Comparison of ENCODE assay signal across 10 cellular contexts in the genomic region with DNA sequence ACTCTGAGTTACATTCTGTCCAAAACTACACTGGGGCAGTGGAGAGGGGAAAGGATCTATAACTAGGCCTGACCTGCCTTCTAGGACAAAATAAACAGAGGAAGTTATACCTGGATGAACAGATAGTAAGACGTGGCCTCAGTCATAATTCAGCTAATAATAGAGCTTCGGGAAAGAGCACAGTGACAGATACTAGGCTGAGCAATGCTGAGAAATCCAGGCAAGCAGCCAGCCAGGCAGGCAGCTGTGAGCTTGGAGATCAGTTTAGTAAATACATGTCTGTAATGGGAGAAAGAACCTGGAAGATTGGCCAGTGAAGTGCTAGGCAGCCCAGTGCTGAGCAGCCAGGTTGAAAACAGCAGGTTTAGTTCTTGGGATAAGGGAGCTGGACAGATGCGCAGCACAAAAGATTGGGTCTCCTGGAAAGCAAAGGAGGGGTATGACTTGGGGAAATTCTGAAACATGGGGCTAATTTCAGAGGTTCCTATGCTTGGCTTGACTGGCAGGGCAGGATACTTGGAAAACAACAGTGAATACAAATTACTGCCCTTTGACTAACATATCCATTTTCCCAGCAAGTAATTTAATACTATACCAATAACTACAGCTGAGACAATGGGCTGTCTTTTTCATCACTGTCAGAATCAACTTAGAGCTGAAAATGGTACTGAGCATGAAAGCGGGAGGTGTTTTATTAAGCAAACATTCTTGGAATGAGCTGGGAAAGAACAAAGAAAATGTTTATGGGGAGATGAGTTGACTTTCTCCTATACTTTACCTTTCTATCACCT.
DNase-seq lines count a peak whose midpoint lies in the region; ATAC-seq, FAIRE-seq and TF ChIP-seq lines count a peak whose summit lies in the region.
"Had no signal": no experiment of that assay in that cellular context is flagged by ENCODE, and none has a peak within 500 bp of the region (broad histone marks: within the 10 kb centered on the region; RNA-seq: fewer than 3 reads in every experiment).

No MANE protein-coding gene starts in this region.

- no peak overlapping the region for H3K4me3 ChIP-seq in breast epithelium
- no peak overlapping the region for H3K4me3 ChIP-seq in astrocyte (ENCODE audit: insufficient read depth, low read depth, low read length)
- no peak overlapping the region for H3K4me3 ChIP-seq in aorta (ENCODE audit: low read length in 2 of 2)

- H3K79me2 ChIP-seq in astrocyte (ENCODE audit: insufficient read depth, low read length): no peaks in the 10 kb centered on the region
- H3K79me2 ChIP-seq: parathyroid adenoma had no signal

- H3K4me2 ChIP-seq in astrocyte (ENCODE audit: low read length): no peak overlapping the region

- H3K4me1 Mint-ChIP-seq in MCF 10A (ENCODE audit: insufficient read depth, unreplicated experiment): no peaks in the 10 kb centered on the region
- H3K4me1 Mint-ChIP-seq in astrocyte (ENCODE audit: low read depth, unreplicated experiment): peaks cover 11% of the 10 kb centered on the region

- H3K9me3 ChIP-seq in breast epithelium (no peaks in the 10 kb centered on the region), astrocyte (ENCODE audit: insufficient read depth, low read depth, low read length) (no peaks in the 10 kb centered on the region), aorta (ENCODE audit: control insufficient read depth, low read length) (no peaks in the 10 kb centered on the region)

- H3K9ac ChIP-seq in astrocyte (ENCODE audit: low read length): no peak overlapping the region
- H3K9ac ChIP-seq: parathyroid adenoma had no signal

- CTCF ChIA-PET in MCF 10A (lab: Yijun Ruan, JAX): interaction anchor here (0.6 kb wide), 1 partner anchor 255 kb away, joined by 4 read pairs; no protein-coding TSS in a partner anchor

- no peak for FAIRE-seq in astrocyte (lab: Jason Lieb, UNC)
- FAIRE-seq: A204.1 had no signal

- H3K36me3 ChIP-seq in breast epithelium (no peaks in the 10 kb centered on the region), astrocyte (ENCODE audit: insufficient read depth, low read length) (no peaks in the 10 kb centered on the region), aorta (ENCODE audit: control insufficient read depth in 1 of 2, insufficient read depth in 2 of 2, low read length in 1 of 2) (no peaks in the 10 kb centered on the region)

- H3K27me3 ChIP-seq in breast epithelium (no peaks in the 10 kb centered on the region), astrocyte (ENCODE audit: insufficient read depth, low read length) (no peaks in the 10 kb centered on the region), aorta (ENCODE audit: control insufficient read depth in 1 of 2, insufficient read depth in 2 of 2, low read length in 1 of 2) (no peaks in the 10 kb centered on the region)

- ATAC-seq in aorta (ENCODE audit: low FRiP score) (peak; percentile 72), HG03565 (IDR thresholded peaks at IDR 0.05; ENCODE audit: unreplicated experiment) (no peak), GM21526 (IDR thresholded peaks at IDR 0.05; ENCODE audit: low FRiP score, unreplicated experiment) (no peak)

- H3K36me3 Mint-ChIP-seq in MCF 10A (ENCODE audit: insufficient read depth, unreplicated experiment): no peaks in the 10 kb centered on the region
- no peaks in the 10 kb centered on the region for H3K36me3 Mint-ChIP-seq in astrocyte (ENCODE audit: low read depth, unreplicated experiment)

- H3K27ac Mint-ChIP-seq in MCF 10A (ENCODE audit: low read depth, unreplicated experiment): no peak overlapping the region
- H3K27ac Mint-ChIP-seq in astrocyte (ENCODE audit: unreplicated experiment): peak overlapping the region; percentile 60

- DNase-seq in MCF 10A (ENCODE audit: unreplicated experiment) (peak; percentile 4), breast epithelium (ENCODE audit: low spot score in 2 of 2) (no peak), astrocyte (ENCODE audit: low read depth) (peak; percentile 79), iris pigment epithelial cell (ENCODE audit: low read depth) (peak; percentile 76), aorta (no peak), erythroblast (lab: John Stamatoyannopoulos, UW) (no peak)

- TF ChIP-seq POLR2A in breast epithelium (IDR thresholded peaks at IDR 0.05) (no peak), erythroblast (IDR thresholded peaks at IDR 0.05; ENCODE audit: low read length) (no peak)

- intact Hi-C loops in MCF 10A (cut with micrococcal nuclease) (no loop called here), breast epithelium (cut with DNase I; ENCODE audit: low total_unique reads) (no loop called here), aorta (cut with DNase I) (no loop called here)

- H3K9me3 Mint-ChIP-seq in MCF 10A (ENCODE audit: unreplicated experiment): no peaks in the 10 kb centered on the region
- no peaks in the 10 kb centered on the region for H3K9me3 Mint-ChIP-seq in astrocyte (ENCODE audit: unreplicated experiment)

- no peaks in the 10 kb centered on the region for H3K4me1 ChIP-seq in breast epithelium
- peaks cover 10% of the 10 kb centered on the region for H3K4me1 ChIP-seq in astrocyte (ENCODE audit: insufficient read depth, low read length)
- no peaks in the 10 kb centered on the region for H3K4me1 ChIP-seq in aorta (ENCODE audit: control insufficient read depth in 1 of 2, insufficient read depth in 2 of 2, low read length in 2 of 2)
- H3K4me1 ChIP-seq: parathyroid adenoma had no signal

- peaks cover 26% of the 10 kb centered on the region for H3K27me3 Mint-ChIP-seq in MCF 10A (ENCODE audit: insufficient read depth, unreplicated experiment)
- no peaks in the 10 kb centered on the region for H3K27me3 Mint-ChIP-seq in astrocyte (ENCODE audit: low read depth, unreplicated experiment)

- WGBS in aorta, 2 donors: 48 to 50% methylated on average over 4 of the region's 4 CpGs

- H3K27ac ChIP-seq in breast epithelium (no peak overlapping the region), astrocyte (ENCODE audit: low read depth, low read length) (no peak overlapping the region), aorta (ENCODE audit: low read depth in 1 of 2, low read length in 2 of 2) (no peak overlapping the region)
- H3K27ac ChIP-seq: parathyroid adenoma had no signal

- no TSS peak for BruUV-seq in MCF 10A (replicated peaks; lab: Mats Ljungman, UMichigan)

- peak overlapping the region; percentile 44 for H2AFZ ChIP-seq in astrocyte (ENCODE audit: low read depth, low read length)
- H2AFZ ChIP-seq: parathyroid adenoma had no signal

- no peak overlapping the region for H3K4me3 Mint-ChIP-seq in MCF 10A (ENCODE audit: unreplicated experiment)
- H3K4me3 Mint-ChIP-seq in astrocyte (ENCODE audit: unreplicated experiment): no peak overlapping the region

- no peak for TF ChIP-seq CTCF in MCF 10A (IDR thresholded peaks at IDR 0.05; ENCODE audit: unreplicated experiment)
- no peak for TF ChIP-seq CTCF in breast epithelium (IDR thresholded peaks at IDR 0.05)
- TF ChIP-seq CTCF in astrocyte (IDR thresholded peaks at IDR 0.05; ENCODE audit: insufficient read depth, low read depth, low read length): no peak

- POLR2A ChIA-PET in MCF 10A (lab: Yijun Ruan, JAX): no interaction called here

- no peaks in the 10 kb centered on the region for H4K20me1 ChIP-seq in astrocyte (ENCODE audit: insufficient read depth, low read length)

Comparison
In these comparisons a context has a peak if more than half of its experiments do, and no peak if none do; other contexts are left out.
1. DNase-seq: peak in MCF 10A (single experiment), astrocyte (single experiment) and iris pigment epithelial cell (single experiment); none in breast epithelium (0 of 2), aorta (0 of 2) and erythroblast (0 of 2).